1 cellular context compared by ENCODE assay signal in the genomic region with DNA sequence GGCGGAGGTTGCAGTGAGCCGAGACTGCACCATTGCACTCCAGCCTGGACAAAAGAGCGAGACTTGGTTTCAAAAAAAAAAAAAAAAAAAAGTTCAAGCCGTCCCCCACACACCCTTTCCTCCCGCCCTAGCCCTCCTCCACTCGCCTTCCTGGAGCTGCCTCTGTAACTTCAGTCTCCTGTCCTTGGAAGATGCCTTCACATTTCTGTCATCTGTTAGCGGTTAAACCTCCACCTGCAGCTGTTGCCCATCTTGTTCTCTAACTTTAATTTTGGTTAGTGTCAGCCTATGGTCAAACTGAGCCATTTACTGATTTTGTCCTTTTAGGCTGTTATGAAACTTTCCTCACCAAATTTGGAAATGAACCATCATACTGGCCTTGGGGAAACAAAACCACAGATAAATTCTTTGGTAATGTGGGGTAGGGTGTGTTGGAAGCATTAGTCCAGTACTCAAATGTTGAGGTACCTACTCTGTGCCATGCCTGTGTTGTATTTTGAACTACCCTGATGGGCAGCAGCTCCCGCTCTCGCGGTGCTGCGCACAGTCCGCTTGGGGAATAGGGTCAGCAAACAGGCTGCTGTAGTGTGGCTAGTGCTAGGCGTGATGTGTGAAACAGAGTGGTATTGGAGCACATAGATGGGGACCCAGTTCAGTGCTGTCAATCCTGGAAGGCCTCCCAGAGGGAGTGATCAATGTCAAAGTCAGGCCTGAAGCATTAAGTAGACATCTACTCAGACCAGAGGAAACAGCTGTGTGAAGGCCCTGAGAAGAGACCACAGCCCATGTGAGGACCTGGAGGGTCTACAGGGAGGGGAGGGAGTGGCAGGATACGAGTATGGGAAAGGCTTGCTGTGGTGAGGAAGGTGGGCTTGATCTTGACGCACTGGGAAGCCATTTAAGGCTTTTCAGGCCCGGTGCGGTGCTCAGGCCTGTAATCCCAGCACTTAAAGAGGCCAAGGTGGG.
A peak's percentile ranks its signal among the peaks of the same experiment; 100 is the strongest.
TF ChIP-seq lines count a peak whose summit lies in the region.

No MANE protein-coding gene starts in this region.

TF ChIP-seq in A549, 52 proteins besides CTCF, POLR2A, EP300 and RAD21 (continued from another document):
- TF ChIP-seq, protein P1, sequence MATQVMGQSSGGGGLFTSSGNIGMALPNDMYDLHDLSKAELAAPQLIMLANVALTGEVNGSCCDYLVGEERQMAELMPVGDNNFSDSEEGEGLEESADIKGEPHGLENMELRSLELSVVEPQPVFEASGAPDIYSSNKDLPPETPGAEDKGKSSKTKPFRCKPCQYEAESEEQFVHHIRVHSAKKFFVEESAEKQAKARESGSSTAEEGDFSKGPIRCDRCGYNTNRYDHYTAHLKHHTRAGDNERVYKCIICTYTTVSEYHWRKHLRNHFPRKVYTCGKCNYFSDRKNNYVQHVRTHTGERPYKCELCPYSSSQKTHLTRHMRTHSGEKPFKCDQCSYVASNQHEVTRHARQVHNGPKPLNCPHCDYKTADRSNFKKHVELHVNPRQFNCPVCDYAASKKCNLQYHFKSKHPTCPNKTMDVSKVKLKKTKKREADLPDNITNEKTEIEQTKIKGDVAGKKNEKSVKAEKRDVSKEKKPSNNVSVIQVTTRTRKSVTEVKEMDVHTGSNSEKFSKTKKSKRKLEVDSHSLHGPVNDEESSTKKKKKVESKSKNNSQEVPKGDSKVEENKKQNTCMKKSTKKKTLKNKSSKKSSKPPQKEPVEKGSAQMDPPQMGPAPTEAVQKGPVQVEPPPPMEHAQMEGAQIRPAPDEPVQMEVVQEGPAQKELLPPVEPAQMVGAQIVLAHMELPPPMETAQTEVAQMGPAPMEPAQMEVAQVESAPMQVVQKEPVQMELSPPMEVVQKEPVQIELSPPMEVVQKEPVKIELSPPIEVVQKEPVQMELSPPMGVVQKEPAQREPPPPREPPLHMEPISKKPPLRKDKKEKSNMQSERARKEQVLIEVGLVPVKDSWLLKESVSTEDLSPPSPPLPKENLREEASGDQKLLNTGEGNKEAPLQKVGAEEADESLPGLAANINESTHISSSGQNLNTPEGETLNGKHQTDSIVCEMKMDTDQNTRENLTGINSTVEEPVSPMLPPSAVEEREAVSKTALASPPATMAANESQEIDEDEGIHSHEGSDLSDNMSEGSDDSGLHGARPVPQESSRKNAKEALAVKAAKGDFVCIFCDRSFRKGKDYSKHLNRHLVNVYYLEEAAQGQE (IDR thresholded peaks at IDR 0.05), result no peak
- TF ChIP-seq HOXA7 (CRISPR knock-in tag; IDR thresholded peaks at IDR 0.05) (no peak), PHF8 (IDR thresholded peaks at IDR 0.05; ENCODE audit: borderline replicate concordance, low read depth) (no peak), KDM1A (IDR thresholded peaks at IDR 0.05; ENCODE audit: low read depth) (no peak), ZFP36 (IDR thresholded peaks at IDR 0.05; ENCODE audit: borderline replicate concordance, partially characterized antibody) (peak; percentile 28), FOSL2 (IDR thresholded peaks at IDR 0.05) (no peak), FOSL2 (CRISPR knock-in tag; IDR thresholded peaks at IDR 0.05) (no peak), FOXS1 (CRISPR knock-in tag; IDR thresholded peaks at IDR 0.05) (no peak), CHD4 (IDR thresholded peaks at IDR 0.05; ENCODE audit: borderline replicate concordance) (no peak), MAFK (IDR thresholded peaks at IDR 0.05; ENCODE audit: partially characterized antibody) (no peak), JUN (IDR thresholded peaks at IDR 0.05) (0 out of 5 replicates have a peak, but pooled peaks of 1 of the 2 experiments have one; percentile 17), HDAC2 (IDR thresholded peaks at IDR 0.05) (no peak), MYC (IDR thresholded peaks at IDR 0.05; ENCODE audit: borderline replicate concordance, low read length) (no peak)
